10 cellular contexts compared by ENCODE assay signal in the genomic region with DNA sequence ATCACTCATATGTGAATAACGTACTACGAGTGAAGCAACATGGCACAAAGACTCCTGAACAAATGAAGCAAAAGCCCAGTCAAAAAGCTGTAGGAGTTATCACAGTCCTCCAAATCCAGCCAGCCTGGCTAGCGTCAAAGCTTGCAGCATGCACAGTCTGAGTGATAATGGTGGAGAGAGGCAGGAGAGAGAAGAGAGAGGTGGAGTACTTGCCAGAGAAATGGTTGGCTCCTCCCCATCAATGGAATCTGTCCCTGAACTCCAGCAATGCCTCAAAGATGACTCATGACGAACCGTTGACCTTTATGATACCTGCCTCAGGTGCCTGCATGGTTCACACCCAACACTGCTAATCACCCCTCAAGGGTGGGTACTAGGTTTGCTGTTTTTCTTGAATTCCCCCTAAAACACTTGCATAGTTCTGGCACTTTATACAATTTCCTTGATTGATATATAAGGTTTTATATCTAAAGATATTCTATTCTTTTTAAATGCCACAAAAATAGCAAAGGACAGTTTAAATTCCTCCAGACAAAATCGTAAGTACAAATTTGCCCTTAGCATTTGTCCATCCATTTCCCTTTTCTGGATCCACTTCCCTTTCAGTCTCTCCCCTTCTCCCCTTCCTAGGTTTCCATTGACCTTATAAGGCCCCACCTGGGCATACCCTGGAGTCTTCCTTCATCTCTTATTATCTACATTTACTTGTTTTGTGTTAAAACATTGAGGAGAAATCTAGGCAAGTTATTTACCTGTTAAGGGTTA. TPM values are rescaled to one million over a fixed set of nuclear protein-coding genes. Genes with fewer than 3 reads are reported as not detected.
A peak's percentile ranks its signal among the peaks of the same experiment; 100 is the strongest.
DNase-seq lines count a peak whose midpoint lies in the region; ATAC-seq, FAIRE-seq and TF ChIP-seq lines count a peak whose summit lies in the region.
"Had no signal": no experiment of that assay in that cellular context is flagged by ENCODE, and none has a peak within 500 bp of the region (broad histone marks: within the 10 kb centered on the region; RNA-seq: fewer than 3 reads in every experiment).

No MANE protein-coding gene starts in this region.

- TF ChIP-seq CTCF in DND-41 (IDR thresholded peaks at IDR 0.05; ENCODE audit: borderline replicate concordance, extremely low read depth, low read length, poor library complexity, severe bottlenecking) (no peak), epithelial cell of proximal tubule (conservative IDR thresholded peaks at IDR 0.05; ENCODE audit: low read depth, low read length) (no peak)

- H4K20me1 ChIP-seq in DND-41 (ENCODE audit: insufficient read depth, low read length): peaks cover 15% of the 10 kb centered on the region

- no peak overlapping the region for H4K8ac ChIP-seq in neuronal stem cell (ENCODE audit: low read depth, low read length)

- H3K27me3 ChIP-seq in DND-41 (ENCODE audit: insufficient read depth, low read length, poor library complexity): no peaks in the 10 kb centered on the region
- no peaks in the 10 kb centered on the region for H3K27me3 ChIP-seq in neuronal stem cell (ENCODE audit: control insufficient read depth in 3 of 3, insufficient read depth in 3 of 3, low read depth in 1 of 3, low read length in 3 of 3)

- H3K4me1 ChIP-seq in DND-41 (ENCODE audit: insufficient read depth, low read length): peaks cover 96% of the 10 kb centered on the region
- H3K4me1 ChIP-seq in neuronal stem cell (ENCODE audit: control insufficient read depth in 2 of 2, insufficient read depth in 1 of 2, low read depth in 1 of 2, low read length in 2 of 2): peaks cover 13 to 15% of the 10 kb centered on the region in 2 donors

- H2BK12ac ChIP-seq in neuronal stem cell (ENCODE audit: low read length): no peak overlapping the region

- H2AFZ ChIP-seq in DND-41 (ENCODE audit: low read depth, low read length) (no peak overlapping the region), neuronal stem cell (ENCODE audit: low read length) (peak overlapping the region; percentile 5)

- H3K9ac ChIP-seq in DND-41 (ENCODE audit: low read depth, low read length): peak overlapping the region; percentile 65
- no peak overlapping the region for H3K9ac ChIP-seq in SK-N-MC (ENCODE audit: insufficient read length)
- H3K9ac ChIP-seq in neuronal stem cell (ENCODE audit: low read depth, low read length, poor library complexity): no peak overlapping the region

- no peak for TF ChIP-seq POLR2A in H54 (IDR thresholded peaks at IDR 0.05; ENCODE audit: low read depth, low read length)

- H3K27ac ChIP-seq in DND-41 (ENCODE audit: low read length) (peak overlapping the region; percentile 95), SK-N-MC (0 out of 2 replicates have a peak overlapping the region, but pooled peaks have one; percentile 38), neuronal stem cell (replicated peaks; ENCODE audit: low read length) (peak overlapping the region; percentile 55)

- H3K36me3 ChIP-seq in DND-41 (ENCODE audit: insufficient read depth, low read length) (peaks cover 67% of the 10 kb centered on the region), SK-N-MC (ENCODE audit: insufficient read depth, low read length) (peaks cover 36% of the 10 kb centered on the region), neuronal stem cell (replicated peaks in 1 of 2; ENCODE audit: control insufficient read depth in 2 of 2, insufficient read depth in 2 of 2, low read length in 2 of 2) (no peaks in the 10 kb centered on the region)

- H3K79me1 ChIP-seq in neuronal stem cell (ENCODE audit: low read depth, low read length): no peaks in the 10 kb centered on the region

- peaks cover 97% of the 10 kb centered on the region for H3K79me2 ChIP-seq in DND-41 (ENCODE audit: insufficient read depth, low read length)

- no peak overlapping the region for H3K14ac ChIP-seq in neuronal stem cell (ENCODE audit: low read length)

- no peak overlapping the region for H2BK15ac ChIP-seq in neuronal stem cell (ENCODE audit: low read length)

- no peak overlapping the region for H2BK120ac ChIP-seq in neuronal stem cell (ENCODE audit: low read depth, low read length)

- H3K9me3 ChIP-seq in DND-41 (ENCODE audit: insufficient read depth, low read length, severe bottlenecking) (no peaks in the 10 kb centered on the region), SK-N-MC (ENCODE audit: low read depth, low read length) (no peaks in the 10 kb centered on the region), neuronal stem cell (replicated peaks in 1 of 2; ENCODE audit: control insufficient read depth in 2 of 2, insufficient read depth in 1 of 2, low read depth in 1 of 2, low read length in 2 of 2) (no peaks in the 10 kb centered on the region)

- H3K23ac ChIP-seq in neuronal stem cell (ENCODE audit: low read depth, low read length, poor library complexity): no peak overlapping the region

- H2BK5ac ChIP-seq in neuronal stem cell (ENCODE audit: low read length): no peak overlapping the region

- ATAC-seq in DND-41 (ENCODE audit: insufficient read depth, low read depth) (no peak), GM18909 (IDR thresholded peaks at IDR 0.05; ENCODE audit: poor library complexity, unreplicated experiment) (no peak), HG02852 (IDR thresholded peaks at IDR 0.05; ENCODE audit: unreplicated experiment) (no peak)

- H3K4ac ChIP-seq in neuronal stem cell (ENCODE audit: low read length): no peak overlapping the region

- no peak overlapping the region for H4K91ac ChIP-seq in neuronal stem cell (ENCODE audit: low read depth, low read length, poor library complexity)

- no peak overlapping the region for H2AK5ac ChIP-seq in neuronal stem cell (ENCODE audit: low read depth, low read length)

- no peak overlapping the region for H3K18ac ChIP-seq in neuronal stem cell (ENCODE audit: low read length)

- H3K4me3 ChIP-seq in DND-41 (ENCODE audit: low read depth in 1 of 2, low read length in 2 of 2) (peak overlapping the region in 1 of 2 experiments; percentile 23; a peak in 2 of 4 replicates), SK-N-MC (no peak overlapping the region), epithelial cell of proximal tubule (ENCODE audit: low read depth, low read length) (no peak overlapping the region), neuronal stem cell (ENCODE audit: low read length in 2 of 2) (no peak overlapping the region)

- no peak for DNase-seq in DND-41
- DNase-seq in SK-N-MC (ENCODE audit: low read depth, low spot score): no peak
- DNase-seq in epithelial cell of proximal tubule (ENCODE audit: low read depth): peak; percentile 52
- DNase-seq in neuronal stem cell (ENCODE audit: low spot score): peak; percentile 21
- no peak for DNase-seq in COLO668 (lab: John Stamatoyannopoulos, UW; ENCODE audit: unreplicated experiment)
- DNase-seq in H54 (ENCODE audit: insufficient read length, low spot score): no peak

- peak overlapping the region; percentile 89 for H3K4me2 ChIP-seq in DND-41 (ENCODE audit: insufficient read depth, low read length)
- H3K4me2 ChIP-seq in neuronal stem cell (ENCODE audit: insufficient read depth, low read length, poor library complexity, severe bottlenecking): no peak overlapping the region

- no peak for FAIRE-seq in H54 (lab: Jason Lieb, UNC)
- FAIRE-seq: TTC549 had no signal

- WGBS in neuronal stem cell (ENCODE audit: extremely low coverage in 2 of 2, insufficient read length in 2 of 2, insufficient replicate concordance in 1 of 2), 2 donors: no CpG with 5 or more reads among the region's 6 CpGs

RNA-seq across cellular contexts. Expression of a gene that starts 10.2 kb away (rescaled TPM):
- total RNA-seq in epithelial cell of proximal tubule: 23.9 and 41.6 TPM in 2 replicates
- 1.2 TPM for polyA plus RNA-seq in neuronal stem cell (2013, experiment 1 of 2)
- 1.00 TPM for polyA plus RNA-seq in neuronal stem cell (2013, experiment 2 of 2)

RNA-seq across cellular contexts. Expression of a gene that starts 12.8 kb away (rescaled TPM):
- total RNA-seq in epithelial cell of proximal tubule: 0.58 and 1.4 TPM in 2 replicates
- 0.01 TPM for polyA plus RNA-seq in neuronal stem cell (2013, experiment 1 of 2)
- polyA plus RNA-seq in neuronal stem cell (2013, experiment 2 of 2): not detected

RNA-seq across cellular contexts. Expression of a gene that starts 21.7 kb away (rescaled TPM):
- total RNA-seq in epithelial cell of proximal tubule: not detected in 2 replicates
- polyA plus RNA-seq in neuronal stem cell (2013, experiment 1 of 2): not detected
- polyA plus RNA-seq in neuronal stem cell (2013, experiment 2 of 2): not detected
- total RNA-seq: fibroblast of lung had no signal
- polyA plus RNA-seq: fibroblast of lung had no signal

Comparison
In these comparisons a context has a peak if more than half of its experiments do, and no peak if none do; other contexts are left out.
1. DNase-seq: peak in epithelial cell of proximal tubule (single experiment) and neuronal stem cell (single experiment); none in DND-41 (single experiment), SK-N-MC (single experiment), COLO668 (single experiment) and H54 (single experiment).
2. H3K27ac ChIP-seq: peak in every context shown above with its lines; median percentile 95 in DND-41; 55 in neuronal stem cell; 38 in SK-N-MC.